ENCODE assay signal across 8 cellular contexts in genomic region chr9:69745716-69746538, GRCh38. TPM values are rescaled to one million over a fixed set of nuclear protein-coding genes. Genes with fewer than 3 reads are reported as not detected.
A peak's percentile ranks its signal among the peaks of the same experiment; 100 is the strongest.
DNase-seq lines count a peak whose midpoint lies in the region; ATAC-seq and TF ChIP-seq lines count a peak whose summit lies in the region.

No MANE protein-coding gene starts in this region.

- CTCF ChIA-PET in Panc1 (lab: Charles Lee) = no interaction called here

- H3K4me1 Mint-ChIP-seq in activated naive CD8-positive, alpha-beta T cell treated with anti-CD3 and anti-CD28 coated beads, Interleukin-2, amount 10 ng/mL, durations not matched to agents 7 days and 5 days = peaks cover 17% of the 10 kb centered on the region
- peaks cover 26% of the 10 kb centered on the region for H3K4me1 Mint-ChIP-seq in activated naive CD8-positive, alpha-beta T cell treated with anti-CD3 and anti-CD28 coated beads, Interleukin-2, amount 50 U/mL, for 24 hours

- H3K9ac ChIP-seq in smooth muscle cell (ENCODE audit: low read depth) = no peak overlapping the region

- peaks cover 42% of the 10 kb centered on the region for H3K36me3 Mint-ChIP-seq in activated naive CD8-positive, alpha-beta T cell treated with anti-CD3 and anti-CD28 coated beads, Interleukin-2, amount 10 ng/mL, durations not matched to agents 7 days and 5 days
- peaks cover 45% of the 10 kb centered on the region for H3K36me3 Mint-ChIP-seq in activated naive CD8-positive, alpha-beta T cell treated with anti-CD3 and anti-CD28 coated beads, Interleukin-2, amount 50 U/mL, for 24 hours (ENCODE audit: low read depth)

- TF ChIP-seq POLR2A in uterus (IDR thresholded peaks at IDR 0.05) = no peak

- no peak overlapping the region for H2AFZ ChIP-seq in smooth muscle cell (ENCODE audit: low read depth)

- no peak for DNase-seq in activated naive CD8-positive, alpha-beta T cell treated with anti-CD3 and anti-CD28 coated beads, Interleukin-2, amount 10 ng/mL, durations not matched to agents 7 days and 5 days
- DNase-seq in activated naive CD8-positive, alpha-beta T cell treated with anti-CD3 and anti-CD28 coated beads, Interleukin-2, amount 50 U/mL, for 24 hours = no peak
- DNase-seq in Panc1 (ENCODE audit: low read depth, low spot score) = no peak
- peak; percentile 41 for DNase-seq in fibroblast of mammary gland (ENCODE audit: low read depth)
- no peak for DNase-seq in smooth muscle cell (lab: John Stamatoyannopoulos, UW; ENCODE audit: unreplicated experiment)
- DNase-seq in uterus = no peak

- intact Hi-C loops in Panc1 (cut with micrococcal nuclease; ENCODE audit: unreplicated experiment) = no loop called here
- intact Hi-C loops in uterus (cut with DNase I; ENCODE audit: low total_unique reads) = no loop called here

- H3F3A ChIP-seq in smooth muscle cell (ENCODE audit: low read depth) = no peaks in the 10 kb centered on the region

- H3K4me2 ChIP-seq in smooth muscle cell = no peak overlapping the region

- TF ChIP-seq CTCF in Panc1 (IDR thresholded peaks at IDR 0.05) = peak; percentile 17; the same call in 1 of the 2 replicates
- TF ChIP-seq CTCF in fibroblast of mammary gland (conservative IDR thresholded peaks at IDR 0.05; ENCODE audit: control insufficient read depth, insufficient read depth, low read depth, low read length) = peak; percentile 27
- TF ChIP-seq CTCF in smooth muscle cell (IDR thresholded peaks at IDR 0.05; ENCODE audit: borderline replicate concordance, insufficient read depth, poor library complexity, severe bottlenecking) = peak; percentile 31
- TF ChIP-seq CTCF in uterus (IDR thresholded peaks at IDR 0.05) = no peak

- H3K9me3 ChIP-seq in Panc1 (ENCODE audit: control insufficient read depth, insufficient read depth, low read depth, low read length) (no peaks in the 10 kb centered on the region), smooth muscle cell (replicated peaks; ENCODE audit: low read depth) (no peaks in the 10 kb centered on the region), uterus (no peaks in the 10 kb centered on the region)

- BruUV-seq in Panc1 (replicated peaks; lab: Mats Ljungman, UMichigan) = no TSS peak

- in situ Hi-C loops in Panc1 (cut with HindIII; ENCODE audit: low pct_unique_long_range_greater_than_20kb, low sequenced_read_pairs) = no loop called here

- H3K4me1 ChIP-seq in Panc1 (ENCODE audit: control insufficient read depth, insufficient read depth, low read length) (no peaks in the 10 kb centered on the region), smooth muscle cell (ENCODE audit: low read depth) (no peaks in the 10 kb centered on the region), uterus (no peaks in the 10 kb centered on the region)

- H4K20me1 ChIP-seq in smooth muscle cell (ENCODE audit: low read depth) = peaks cover 95% of the 10 kb centered on the region

- 51% methylated on average over 5 of the region's 5 CpGs for WGBS in smooth muscle cell (ENCODE audit: low lambda C conversion rate)

- H3K4me3 ChIP-seq in Panc1 (ENCODE audit: low read depth in 2 of 2, low read length in 2 of 2) (no peak overlapping the region), fibroblast of mammary gland (ENCODE audit: control insufficient read depth, low read depth, low read length) (no peak overlapping the region), smooth muscle cell (no peak overlapping the region), uterus (no peak overlapping the region)

- no peak overlapping the region for H3K27ac ChIP-seq in Panc1 (ENCODE audit: low read length)
- peak overlapping the region; percentile 4 for H3K27ac ChIP-seq in smooth muscle cell (ENCODE audit: low read depth)
- no peak overlapping the region for H3K27ac ChIP-seq in uterus

- ATAC-seq in activated naive CD8-positive, alpha-beta T cell treated with anti-CD3 and anti-CD28 coated beads, Interleukin-2, amount 10 ng/mL, durations not matched to agents 7 days and 5 days (ENCODE audit: low read depth) = no peak
- no peak for ATAC-seq in activated naive CD8-positive, alpha-beta T cell treated with anti-CD3 and anti-CD28 coated beads, Interleukin-2, amount 50 U/mL, for 24 hours
- ATAC-seq in Panc1 = no peak
- no peak for ATAC-seq in HG03439 (IDR thresholded peaks at IDR 0.05; ENCODE audit: unreplicated experiment)
- ATAC-seq in GM21717 (IDR thresholded peaks at IDR 0.05; ENCODE audit: unreplicated experiment) = no peak

- H3K27me3 ChIP-seq in Panc1 (ENCODE audit: control insufficient read depth, insufficient read depth, low read length) = no peaks in the 10 kb centered on the region
- no peaks in the 10 kb centered on the region for H3K27me3 ChIP-seq in smooth muscle cell (ENCODE audit: low read depth)
- H3K27me3 ChIP-seq in uterus = no peaks in the 10 kb centered on the region

- POLR2A ChIA-PET in activated naive CD8-positive, alpha-beta T cell treated with anti-CD3 and anti-CD28 coated beads, Interleukin-2, amount 10 ng/mL, durations not matched to agents 7 days and 5 days (lab: Charles Lee) = interaction anchor here (0.6 to 1.9 kb wide), 3 partner anchors 13 to 816 kb away, joined by 4 to 9 read pairs (median 5); partner anchors contain the start of gene PTAR1
- POLR2A ChIA-PET in Panc1 (lab: Charles Lee) = no interaction called here

- no peaks in the 10 kb centered on the region for H3K9me3 Mint-ChIP-seq in activated naive CD8-positive, alpha-beta T cell treated with anti-CD3 and anti-CD28 coated beads, Interleukin-2, amount 10 ng/mL, durations not matched to agents 7 days and 5 days
- H3K9me3 Mint-ChIP-seq in activated naive CD8-positive, alpha-beta T cell treated with anti-CD3 and anti-CD28 coated beads, Interleukin-2, amount 50 U/mL, for 24 hours = no peaks in the 10 kb centered on the region

- H3K27me3 Mint-ChIP-seq in activated naive CD8-positive, alpha-beta T cell treated with anti-CD3 and anti-CD28 coated beads, Interleukin-2, amount 10 ng/mL, durations not matched to agents 7 days and 5 days = no peaks in the 10 kb centered on the region
- no peaks in the 10 kb centered on the region for H3K27me3 Mint-ChIP-seq in activated naive CD8-positive, alpha-beta T cell treated with anti-CD3 and anti-CD28 coated beads, Interleukin-2, amount 50 U/mL, for 24 hours

- peak overlapping the region; percentile 14 for H3K27ac Mint-ChIP-seq in activated naive CD8-positive, alpha-beta T cell treated with anti-CD3 and anti-CD28 coated beads, Interleukin-2, amount 10 ng/mL, durations not matched to agents 7 days and 5 days
- H3K27ac Mint-ChIP-seq in activated naive CD8-positive, alpha-beta T cell treated with anti-CD3 and anti-CD28 coated beads, Interleukin-2, amount 50 U/mL, for 24 hours = no peak overlapping the region

- H3K4me3 Mint-ChIP-seq in activated naive CD8-positive, alpha-beta T cell treated with anti-CD3 and anti-CD28 coated beads, Interleukin-2, amount 10 ng/mL, durations not matched to agents 7 days and 5 days = no peak overlapping the region
- H3K4me3 Mint-ChIP-seq in activated naive CD8-positive, alpha-beta T cell treated with anti-CD3 and anti-CD28 coated beads, Interleukin-2, amount 50 U/mL, for 24 hours = no peak overlapping the region

- H3K36me3 ChIP-seq in Panc1 (ENCODE audit: control insufficient read depth, insufficient read depth, low read length) (no peaks in the 10 kb centered on the region; the same call in 1 of the 2 replicates), smooth muscle cell (ENCODE audit: low read depth) (no peaks in the 10 kb centered on the region), uterus (no peaks in the 10 kb centered on the region)

- peaks cover 32% of the 10 kb centered on the region for H3K79me2 ChIP-seq in smooth muscle cell (ENCODE audit: low read depth)

RNA-seq across cellular contexts. Expression of gene PTAR1, which starts 13.9 kb away (rescaled TPM):
- total RNA-seq in activated naive CD8-positive, alpha-beta T cell treated with anti-CD3 and anti-CD28 coated beads, Interleukin-2, amount 10 ng/mL, durations not matched to agents 7 days and 5 days = 10 to 100 TPM; 68.4 to 69.6 TPM
- total RNA-seq in Panc1 (2021; ENCODE audit: unreplicated experiment) (26.0 TPM), smooth muscle cell (98.8 and 106 TPM in 2 replicates), uterus (100 to 1,000 TPM in 1 of 4 donors, 10 to 100 TPM in 3; 35.4 to 173 (median 69.0) TPM)
- polyA plus RNA-seq in Panc1 (2012; ENCODE audit: insufficient read length) = 6.1 TPM
- 6.8 and 7.9 TPM in 2 replicates for polyA plus RNA-seq in smooth muscle cell

Comparison
In these comparisons a context has a peak if more than half of its experiments do, and no peak if none do; other contexts are left out.
1. CTCF ChIP-seq: peak in Panc1 (single experiment), fibroblast of mammary gland (single experiment) and smooth muscle cell (single experiment); none in uterus (0 of 4).